Comparison of ENCODE assay signal across 17 cellular contexts in genomic region chr2:173432049-173432754, GRCh38.
DNase-seq lines count a peak whose midpoint lies in the region; ATAC-seq and TF ChIP-seq lines count a peak whose summit lies in the region.
"Had no signal": no experiment of that assay in that cellular context is flagged by ENCODE, and none has a peak within 500 bp of the region (broad histone marks: within the 10 kb centered on the region; RNA-seq: fewer than 3 reads in every experiment).

No MANE protein-coding gene starts in this region.

- ATAC-seq in RWPE2 (ENCODE audit: low read depth) (peak; percentile 35; the same call in 2 of the 3 replicates), GM18867 (IDR thresholded peaks at IDR 0.05; ENCODE audit: unreplicated experiment) (no peak)
- ATAC-seq: activated T-cell treated with anti-CD3 and anti-CD28 coated beads, Interleukin-2, amount 50 U/mL, for 4 hours; naive thymus-derived CD8-positive, alpha-beta T cell had no signal

- TF ChIP-seq CTCF in RWPE2 (IDR thresholded peaks at IDR 0.05; ENCODE audit: poor library complexity, severe bottlenecking) (no peak), fibroblast of lung (conservative IDR thresholded peaks at IDR 0.05 in 1 of 2, IDR thresholded peaks at IDR 0.05 in 1 of 2; ENCODE audit: low read depth in 1 of 2, low read length in 2 of 2) (no peak)

- no peaks in the 10 kb centered on the region for H4K20me1 ChIP-seq in fibroblast of lung (ENCODE audit: control insufficient read depth, extremely low read depth, insufficient read depth, low read length)

- DNase-seq in AG08396 (ENCODE audit: low spot score) (peak; percentile 12), LHCN-M2 (ENCODE audit: low read depth) (peak; percentile 45), RWPE2 (ENCODE audit: low spot score) (no peak), fibroblast of lung (ENCODE audit: low read depth in 2 of 2) (peak; percentile 27 to 86), HAP-1 (ENCODE audit: low spot score in 2 of 2) (no peak), kidney tubule cell (ENCODE audit: low spot score) (no peak)
- DNase-seq in NK-92 treated with Interleukin-12 subunit alpha and Interleukin-12 subunit beta, amount 100 ng/mL, for 24 hours (lab: John Stamatoyannopoulos, UW): no peak
- DNase-seq: activated CD4-positive, alpha-beta T cell treated with anti-CD3 and anti-CD28 coated beads, Interleukin-2, amount 50 U/mL, for 1 hour; activated T-cell treated with anti-CD3 and anti-CD28 coated beads, Interleukin-2, amount 50 U/mL, for 4 hours; adrenal gland; cortex of kidney; naive thymus-derived CD8-positive, alpha-beta T cell; NCI-H146; NCI-H446; stimulated activated CD4-positive, alpha-beta T cell treated with anti-CD3 and anti-CD28 coated beads, Interleukin-2, amount 100 ng/mL, for 48 hours; T-helper 2 cell had no signal

- no peaks in the 10 kb centered on the region for H3K27me3 ChIP-seq in RWPE2 (ENCODE audit: insufficient read depth, poor library complexity, severe bottlenecking)
- peaks cover 7% of the 10 kb centered on the region for H3K27me3 ChIP-seq in fibroblast of lung (ENCODE audit: control insufficient read depth, insufficient read depth, low read length)
- no peaks in the 10 kb centered on the region for H3K27me3 ChIP-seq in HAP-1 (ENCODE audit: low read depth)
- H3K27me3 ChIP-seq: adrenal gland had no signal

- H3K4me2 ChIP-seq in fibroblast of lung (ENCODE audit: extremely low read depth, insufficient read depth, low read length): no peak overlapping the region

- H3K4me1 ChIP-seq in RWPE2 (ENCODE audit: insufficient read depth, poor library complexity, severe bottlenecking) (peaks cover 33% of the 10 kb centered on the region), fibroblast of lung (ENCODE audit: control insufficient read depth, extremely low read depth, insufficient read depth, low read length) (no peaks in the 10 kb centered on the region), HAP-1 (no peaks in the 10 kb centered on the region)
- H3K4me1 ChIP-seq: adrenal gland had no signal

- H3K9me3 ChIP-seq in RWPE2 (ENCODE audit: severe bottlenecking): no peaks in the 10 kb centered on the region
- no peaks in the 10 kb centered on the region for H3K9me3 ChIP-seq in fibroblast of lung (ENCODE audit: control insufficient read depth, insufficient read depth, low read depth, low read length)
- no peaks in the 10 kb centered on the region for H3K9me3 ChIP-seq in HAP-1
- H3K9me3 ChIP-seq: adrenal gland had no signal

- H3K9ac ChIP-seq in fibroblast of lung (ENCODE audit: insufficient read depth, low read length): no peak overlapping the region

- H2AFZ ChIP-seq in fibroblast of lung (ENCODE audit: low read length): no peak overlapping the region

- H3K79me2 ChIP-seq in fibroblast of lung (ENCODE audit: control insufficient read depth, insufficient read depth, low read length): no peaks in the 10 kb centered on the region

- H3K4me3 ChIP-seq in RWPE2 (ENCODE audit: severe bottlenecking) (no peak overlapping the region), fibroblast of lung (replicated peaks in 1 of 4; ENCODE audit: control extremely low read depth in 1 of 4, insufficient read depth in 1 of 4, low read depth in 3 of 4, low read length in 4 of 4) (no peak overlapping the region), HAP-1 (no peak overlapping the region)
- H3K4me3 ChIP-seq: adrenal gland had no signal

- H3K36me3 ChIP-seq in RWPE2 (ENCODE audit: low read depth) (no peaks in the 10 kb centered on the region), fibroblast of lung (ENCODE audit: control insufficient read depth, insufficient read depth, low read length) (no peaks in the 10 kb centered on the region), HAP-1 (replicated peaks) (no peaks in the 10 kb centered on the region)
- H3K36me3 ChIP-seq: adrenal gland had no signal

- in situ Hi-C loops in HAP-1 (cut with MboI; ENCODE audit: low sequenced_read_pairs): no loop called here

- peak overlapping the region; percentile 12 for H3K27ac ChIP-seq in RWPE2 (ENCODE audit: poor library complexity, severe bottlenecking)
- no peak overlapping the region for H3K27ac ChIP-seq in fibroblast of lung (ENCODE audit: insufficient read depth, low read length)
- H3K27ac ChIP-seq: adrenal gland had no signal

Comparison
In these comparisons a context has a peak if more than half of its experiments do, and no peak if none do; other contexts are left out.
1. DNase-seq: peak in AG08396 (single experiment), LHCN-M2 (single experiment) and fibroblast of lung (2 of 2); none in RWPE2 (single experiment), NK-92 treated with Interleukin-12 subunit alpha and Interleukin-12 subunit beta, amount 100 ng/mL, for 24 hours (single experiment), HAP-1 (0 of 2) and kidney tubule cell (single experiment).